Comparison of ENCODE assay signal across 1 cellular context in the genomic region with DNA sequence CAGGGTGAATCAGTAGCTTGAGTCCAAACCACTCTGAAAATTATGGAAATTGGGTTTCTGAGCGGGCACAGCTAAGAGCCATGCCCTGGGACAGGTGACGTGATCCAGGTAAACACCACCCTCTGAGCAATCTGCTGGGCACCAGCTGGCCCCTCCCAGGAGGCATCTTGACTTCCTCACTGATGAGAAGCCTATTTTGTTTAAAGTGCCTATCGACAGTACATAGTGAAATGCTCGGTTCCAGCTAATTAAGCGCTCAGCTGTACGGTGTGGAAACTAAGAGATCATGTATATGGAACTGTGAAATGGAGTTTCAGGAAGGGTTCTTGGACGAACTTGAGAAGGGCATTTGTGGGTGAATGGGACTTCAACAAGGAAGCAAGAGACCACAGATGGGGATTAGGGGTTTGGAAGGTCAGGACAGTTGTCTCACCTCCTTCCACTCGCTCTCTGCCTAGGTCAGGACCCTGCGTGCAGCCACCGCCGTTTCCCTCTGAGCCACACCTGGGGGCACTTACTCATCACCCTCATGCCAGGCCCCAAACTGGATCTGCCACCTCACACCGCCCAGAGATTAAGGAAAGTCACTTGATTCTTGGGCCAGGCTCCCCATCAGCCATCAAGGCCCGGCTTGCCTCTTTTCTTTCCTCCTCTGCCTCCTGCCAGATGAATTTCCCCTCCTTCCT.
TF ChIP-seq lines count a peak whose summit lies in the region.

No MANE protein-coding gene starts in this region.

TF ChIP-seq in GM12878, 131 proteins besides CTCF, POLR2A, EP300 and RAD21:
- TF ChIP-seq, protein P1, sequence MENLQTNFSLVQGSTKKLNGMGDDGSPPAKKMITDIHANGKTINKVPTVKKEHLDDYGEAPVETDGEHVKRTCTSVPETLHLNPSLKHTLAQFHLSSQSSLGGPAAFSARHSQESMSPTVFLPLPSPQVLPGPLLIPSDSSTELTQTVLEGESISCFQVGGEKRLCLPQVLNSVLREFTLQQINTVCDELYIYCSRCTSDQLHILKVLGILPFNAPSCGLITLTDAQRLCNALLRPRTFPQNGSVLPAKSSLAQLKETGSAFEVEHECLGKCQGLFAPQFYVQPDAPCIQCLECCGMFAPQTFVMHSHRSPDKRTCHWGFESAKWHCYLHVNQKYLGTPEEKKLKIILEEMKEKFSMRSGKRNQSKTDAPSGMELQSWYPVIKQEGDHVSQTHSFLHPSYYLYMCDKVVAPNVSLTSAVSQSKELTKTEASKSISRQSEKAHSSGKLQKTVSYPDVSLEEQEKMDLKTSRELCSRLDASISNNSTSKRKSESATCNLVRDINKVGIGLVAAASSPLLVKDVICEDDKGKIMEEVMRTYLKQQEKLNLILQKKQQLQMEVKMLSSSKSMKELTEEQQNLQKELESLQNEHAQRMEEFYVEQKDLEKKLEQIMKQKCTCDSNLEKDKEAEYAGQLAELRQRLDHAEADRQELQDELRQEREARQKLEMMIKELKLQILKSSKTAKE (IDR thresholded peaks at IDR 0.05; ENCODE audit: low read depth, poor library complexity, severe bottlenecking) = no peak
- TF ChIP-seq ZNF274 (IDR thresholded peaks at IDR 0.05; ENCODE audit: insufficient read depth, insufficient read length) (no peak), TBL1XR1 (IDR thresholded peaks at IDR 0.05; ENCODE audit: low read depth, low read length) (no peak)
